ENCODE assay signal across 29 cellular contexts in the genomic region with DNA sequence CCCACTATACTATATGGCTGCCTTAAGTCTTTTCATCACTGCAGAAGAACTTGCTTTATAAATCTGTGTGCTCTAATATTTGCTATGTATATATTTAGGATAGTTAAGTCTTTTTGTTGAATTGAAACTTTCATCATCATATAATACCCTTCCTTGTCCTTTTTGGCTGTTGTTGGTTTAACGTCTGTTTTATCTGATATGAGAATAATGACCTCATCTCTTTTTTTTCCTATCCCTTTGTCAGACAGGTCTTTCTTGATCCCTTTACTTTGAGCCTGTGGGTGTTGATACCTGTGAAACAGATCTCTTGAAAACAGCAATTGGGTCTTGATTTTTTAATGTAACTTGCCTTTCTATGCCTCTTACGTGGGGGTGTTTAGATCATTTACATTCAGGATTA.
"Had no signal": no experiment of that assay in that cellular context is flagged by ENCODE, and none has a peak within 500 bp of the region (broad histone marks: within the 10 kb centered on the region; RNA-seq: fewer than 3 reads in every experiment).

No MANE protein-coding gene starts in this region.

- H3K27ac ChIP-seq: esophagus squamous epithelium, neutrophil, pancreas, suprapubic skin, thyroid gland had no signal

- H3K27ac Mint-ChIP-seq: dendritic cell treated with granulocyte-macrophage colony-stimulating factor and Interleukin-4, amounts not matched to agents 40 ng/mL and 50 ng/mL, for 4 days; mesothelial cell of epicardium; naive B cell; natural killer cell treated with Interleukin-12 subunit alpha and Interleukin-12 subunit beta and Interleukin-15 and Interleukin-18, amount 100 ng/mL, for 72 hours; stimulated activated naive CD8-positive, alpha-beta T cell treated with anti-CD3 and anti-CD28 coated beads, Interleukin-15, amount 100 ng/mL, for 72 hours; type B pancreatic cell had no signal

- H3K36me3 ChIP-seq: neutrophil, pancreas, suprapubic skin, thyroid gland had no signal

- H3K9me3 ChIP-seq: esophagus squamous epithelium, mucosa of descending colon, neutrophil, pancreas, suprapubic skin, thyroid gland had no signal

- H3K4me1 ChIP-seq: esophagus squamous epithelium, suprapubic skin, thyroid gland had no signal

- ATAC-seq: mucosa of descending colon; natural killer cell treated with Interleukin-12 subunit alpha and Interleukin-12 subunit beta and Interleukin-15 and Interleukin-18, amount 100 ng/mL, for 72 hours; pancreas; sciatic nerve; stimulated activated naive CD8-positive, alpha-beta T cell treated with anti-CD3 and anti-CD28 coated beads, Interleukin-15, amount 100 ng/mL, for 72 hours had no signal

- FAIRE-seq: colon, endothelial cell of umbilical vein, keratinocyte, pancreas had no signal

- DNase-seq: effector CD8-positive, alpha-beta T cell; erythroblast; esophagus squamous epithelium; foreskin melanocyte; hypothalamus; mesenchymal stem cell; mucosa of descending colon; naive B cell; pancreas; stimulated activated CD4-positive, alpha-beta T cell treated with anti-CD3 and anti-CD28 coated beads, Interleukin-12 subunit alpha, Interleukin-12 subunit beta, amount 100 ng/mL, for 4 hours; stimulated activated CD4-positive, alpha-beta T cell treated with anti-CD3 and anti-CD28 coated beads, Interleukin-1b, Interleukin-23, amount 100 ng/mL, for 48 hours; stimulated activated CD4-positive, alpha-beta T cell treated with anti-CD3 and anti-CD28 coated beads, Interleukin-4, amount 100 ng/mL, for 1 hour; stimulated activated CD8-positive, alpha-beta memory T cell treated with anti-CD3 and anti-CD28 coated beads, Interleukin-4, amount 100 ng/mL, for 48 hours; stimulated activated naive CD4-positive, alpha-beta T cell; stimulated activated naive CD8-positive, alpha-beta T cell treated with anti-CD3 and anti-CD28 coated beads, Interleukin-15, amount 100 ng/mL, for 72 hours; thyroid gland had no signal

- H3K4me3 Mint-ChIP-seq: dendritic cell treated with granulocyte-macrophage colony-stimulating factor and Interleukin-4, amounts not matched to agents 40 ng/mL and 50 ng/mL, for 4 days; mesothelial cell of epicardium; naive B cell; natural killer cell treated with Interleukin-12 subunit alpha and Interleukin-12 subunit beta and Interleukin-15 and Interleukin-18, amount 100 ng/mL, for 72 hours; neural crest cell; stimulated activated naive CD8-positive, alpha-beta T cell treated with anti-CD3 and anti-CD28 coated beads, Interleukin-15, amount 100 ng/mL, for 72 hours; type B pancreatic cell had no signal

- H3K27me3 ChIP-seq: esophagus squamous epithelium, neutrophil, pancreas, suprapubic skin, thyroid gland had no signal

- H3K4me2 ChIP-seq: smooth muscle cell had no signal

- H3K4me3 ChIP-seq: esophagus squamous epithelium, lung, mucosa of descending colon, pancreas, smooth muscle cell, suprapubic skin, thyroid gland had no signal

- H3K27me3 Mint-ChIP-seq: dendritic cell treated with granulocyte-macrophage colony-stimulating factor and Interleukin-4, amounts not matched to agents 40 ng/mL and 50 ng/mL, for 4 days; naive B cell; natural killer cell treated with Interleukin-12 subunit alpha and Interleukin-12 subunit beta and Interleukin-15 and Interleukin-18, amount 100 ng/mL, for 72 hours; stimulated activated naive CD8-positive, alpha-beta T cell treated with anti-CD3 and anti-CD28 coated beads, Interleukin-15, amount 100 ng/mL, for 72 hours; type B pancreatic cell had no signal

- H3K4me1 Mint-ChIP-seq: naive B cell; stimulated activated naive CD8-positive, alpha-beta T cell treated with anti-CD3 and anti-CD28 coated beads, Interleukin-15, amount 100 ng/mL, for 72 hours had no signal
